2 cellular contexts compared by ENCODE assay signal in the genomic region with DNA sequence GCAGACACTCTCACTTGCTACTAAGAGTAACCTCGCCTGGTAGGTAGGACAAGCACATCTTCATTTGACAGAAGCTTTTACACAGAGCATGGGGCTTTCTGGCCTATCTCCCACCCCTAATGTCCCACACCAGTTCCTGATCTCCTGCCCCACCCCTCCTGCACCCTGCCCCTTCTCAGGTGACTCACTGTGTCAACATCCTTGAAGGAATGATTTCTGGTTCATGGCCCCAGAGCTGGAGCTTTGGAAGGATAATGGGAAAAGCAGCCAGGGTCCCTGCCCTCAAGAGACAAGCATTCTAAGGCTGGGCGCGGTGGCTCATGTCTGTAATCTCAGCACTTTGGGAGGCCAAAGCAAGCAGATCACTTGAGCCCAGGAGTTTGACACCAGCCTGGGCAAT.
TF ChIP-seq lines count a peak whose summit lies in the region.

No MANE protein-coding gene starts in this region.

TF ChIP-seq in A549, 52 proteins besides CTCF, POLR2A, EP300 and RAD21:
- TF ChIP-seq ZC3H11A (IDR thresholded peaks at IDR 0.05) (no peak), ZFP36 (IDR thresholded peaks at IDR 0.05; ENCODE audit: borderline replicate concordance, partially characterized antibody) (no peak), TP53 (CRISPR knock-in tag; IDR thresholded peaks at IDR 0.05) (no peak), FOXS1 (CRISPR knock-in tag; IDR thresholded peaks at IDR 0.05) (peak; percentile 55; the same call in 1 of the 2 replicates), RFX5 (IDR thresholded peaks at IDR 0.05) (peak; percentile 39; the same call in 1 of the 2 replicates), FOSB (CRISPR knock-in tag; IDR thresholded peaks at IDR 0.05) (no peak), CHD4 (IDR thresholded peaks at IDR 0.05; ENCODE audit: borderline replicate concordance) (no peak), FOSL2 (IDR thresholded peaks at IDR 0.05) (peak; percentile 45; the same call in 1 of the 2 replicates), FOSL2 (CRISPR knock-in tag; IDR thresholded peaks at IDR 0.05) (peak; percentile 87), ZSCAN20 (CRISPR knock-in tag; IDR thresholded peaks at IDR 0.05) (no peak), JUNB (IDR thresholded peaks at IDR 0.05) (peak; percentile 37; the same call in 1 of the 2 replicates)
- TF ChIP-seq, protein P1, sequence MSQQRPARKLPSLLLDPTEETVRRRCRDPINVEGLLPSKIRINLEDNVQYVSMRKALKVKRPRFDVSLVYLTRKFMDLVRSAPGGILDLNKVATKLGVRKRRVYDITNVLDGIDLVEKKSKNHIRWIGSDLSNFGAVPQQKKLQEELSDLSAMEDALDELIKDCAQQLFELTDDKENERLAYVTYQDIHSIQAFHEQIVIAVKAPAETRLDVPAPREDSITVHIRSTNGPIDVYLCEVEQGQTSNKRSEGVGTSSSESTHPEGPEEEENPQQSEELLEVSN (IDR thresholded peaks at IDR 0.05; ENCODE audit: borderline replicate concordance, low read depth) = no peak
- TF ChIP-seq, protein P2, sequence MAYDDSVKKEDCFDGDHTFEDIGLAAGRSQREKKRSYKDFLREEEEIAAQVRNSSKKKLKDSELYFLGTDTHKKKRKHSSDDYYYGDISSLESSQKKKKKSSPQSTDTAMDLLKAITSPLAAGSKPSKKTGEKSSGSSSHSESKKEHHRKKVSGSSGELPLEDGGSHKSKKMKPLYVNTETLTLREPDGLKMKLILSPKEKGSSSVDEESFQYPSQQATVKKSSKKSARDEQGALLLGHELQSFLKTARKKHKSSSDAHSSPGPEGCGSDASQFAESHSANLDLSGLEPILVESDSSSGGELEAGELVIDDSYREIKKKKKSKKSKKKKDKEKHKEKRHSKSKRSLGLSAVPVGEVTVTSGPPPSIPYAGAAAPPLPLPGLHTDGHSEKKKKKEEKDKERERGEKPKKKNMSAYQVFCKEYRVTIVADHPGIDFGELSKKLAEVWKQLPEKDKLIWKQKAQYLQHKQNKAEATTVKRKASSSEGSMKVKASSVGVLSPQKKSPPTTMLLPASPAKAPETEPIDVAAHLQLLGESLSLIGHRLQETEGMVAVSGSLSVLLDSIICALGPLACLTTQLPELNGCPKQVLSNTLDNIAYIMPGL (CRISPR knock-in tag; IDR thresholded peaks at IDR 0.05; ENCODE audit: borderline replicate concordance) = no peak
- TF ChIP-seq, protein P3, sequence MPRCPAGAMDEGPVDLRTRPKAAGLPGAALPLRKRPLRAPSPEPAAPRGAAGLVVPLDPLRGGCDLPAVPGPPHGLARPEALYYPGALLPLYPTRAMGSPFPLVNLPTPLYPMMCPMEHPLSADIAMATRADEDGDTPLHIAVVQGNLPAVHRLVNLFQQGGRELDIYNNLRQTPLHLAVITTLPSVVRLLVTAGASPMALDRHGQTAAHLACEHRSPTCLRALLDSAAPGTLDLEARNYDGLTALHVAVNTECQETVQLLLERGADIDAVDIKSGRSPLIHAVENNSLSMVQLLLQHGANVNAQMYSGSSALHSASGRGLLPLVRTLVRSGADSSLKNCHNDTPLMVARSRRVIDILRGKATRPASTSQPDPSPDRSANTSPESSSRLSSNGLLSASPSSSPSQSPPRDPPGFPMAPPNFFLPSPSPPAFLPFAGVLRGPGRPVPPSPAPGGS (IDR thresholded peaks at IDR 0.05) = no peak
- TF ChIP-seq, protein P4, sequence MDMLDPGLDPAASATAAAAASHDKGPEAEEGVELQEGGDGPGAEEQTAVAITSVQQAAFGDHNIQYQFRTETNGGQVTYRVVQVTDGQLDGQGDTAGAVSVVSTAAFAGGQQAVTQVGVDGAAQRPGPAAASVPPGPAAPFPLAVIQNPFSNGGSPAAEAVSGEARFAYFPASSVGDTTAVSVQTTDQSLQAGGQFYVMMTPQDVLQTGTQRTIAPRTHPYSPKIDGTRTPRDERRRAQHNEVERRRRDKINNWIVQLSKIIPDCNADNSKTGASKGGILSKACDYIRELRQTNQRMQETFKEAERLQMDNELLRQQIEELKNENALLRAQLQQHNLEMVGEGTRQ (IDR thresholded peaks at IDR 0.05) = no peak
- TF ChIP-seq, protein P5, sequence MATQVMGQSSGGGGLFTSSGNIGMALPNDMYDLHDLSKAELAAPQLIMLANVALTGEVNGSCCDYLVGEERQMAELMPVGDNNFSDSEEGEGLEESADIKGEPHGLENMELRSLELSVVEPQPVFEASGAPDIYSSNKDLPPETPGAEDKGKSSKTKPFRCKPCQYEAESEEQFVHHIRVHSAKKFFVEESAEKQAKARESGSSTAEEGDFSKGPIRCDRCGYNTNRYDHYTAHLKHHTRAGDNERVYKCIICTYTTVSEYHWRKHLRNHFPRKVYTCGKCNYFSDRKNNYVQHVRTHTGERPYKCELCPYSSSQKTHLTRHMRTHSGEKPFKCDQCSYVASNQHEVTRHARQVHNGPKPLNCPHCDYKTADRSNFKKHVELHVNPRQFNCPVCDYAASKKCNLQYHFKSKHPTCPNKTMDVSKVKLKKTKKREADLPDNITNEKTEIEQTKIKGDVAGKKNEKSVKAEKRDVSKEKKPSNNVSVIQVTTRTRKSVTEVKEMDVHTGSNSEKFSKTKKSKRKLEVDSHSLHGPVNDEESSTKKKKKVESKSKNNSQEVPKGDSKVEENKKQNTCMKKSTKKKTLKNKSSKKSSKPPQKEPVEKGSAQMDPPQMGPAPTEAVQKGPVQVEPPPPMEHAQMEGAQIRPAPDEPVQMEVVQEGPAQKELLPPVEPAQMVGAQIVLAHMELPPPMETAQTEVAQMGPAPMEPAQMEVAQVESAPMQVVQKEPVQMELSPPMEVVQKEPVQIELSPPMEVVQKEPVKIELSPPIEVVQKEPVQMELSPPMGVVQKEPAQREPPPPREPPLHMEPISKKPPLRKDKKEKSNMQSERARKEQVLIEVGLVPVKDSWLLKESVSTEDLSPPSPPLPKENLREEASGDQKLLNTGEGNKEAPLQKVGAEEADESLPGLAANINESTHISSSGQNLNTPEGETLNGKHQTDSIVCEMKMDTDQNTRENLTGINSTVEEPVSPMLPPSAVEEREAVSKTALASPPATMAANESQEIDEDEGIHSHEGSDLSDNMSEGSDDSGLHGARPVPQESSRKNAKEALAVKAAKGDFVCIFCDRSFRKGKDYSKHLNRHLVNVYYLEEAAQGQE (IDR thresholded peaks at IDR 0.05) = no peak
- TF ChIP-seq, protein P6, sequence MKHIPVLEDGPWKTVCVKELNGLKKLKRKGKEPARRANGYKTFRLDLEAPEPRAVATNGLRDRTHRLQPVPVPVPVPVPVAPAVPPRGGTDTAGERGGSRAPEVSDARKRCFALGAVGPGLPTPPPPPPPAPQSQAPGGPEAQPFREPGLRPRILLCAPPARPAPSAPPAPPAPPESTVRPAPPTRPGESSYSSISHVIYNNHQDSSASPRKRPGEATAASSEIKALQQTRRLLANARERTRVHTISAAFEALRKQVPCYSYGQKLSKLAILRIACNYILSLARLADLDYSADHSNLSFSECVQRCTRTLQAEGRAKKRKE (CRISPR knock-in tag; IDR thresholded peaks at IDR 0.05; ENCODE audit: low read depth) = no peak

TF ChIP-seq in HCT116, 20 proteins besides CTCF, POLR2A, EP300 and RAD21:
- TF ChIP-seq SP1 (IDR thresholded peaks at IDR 0.05; ENCODE audit: low read depth) = peak; percentile 85
- no peak for TF ChIP-seq EGR1 (IDR thresholded peaks at IDR 0.05; ENCODE audit: low read depth)
- TF ChIP-seq, protein P7, sequence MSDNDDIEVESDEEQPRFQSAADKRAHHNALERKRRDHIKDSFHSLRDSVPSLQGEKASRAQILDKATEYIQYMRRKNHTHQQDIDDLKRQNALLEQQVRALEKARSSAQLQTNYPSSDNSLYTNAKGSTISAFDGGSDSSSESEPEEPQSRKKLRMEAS (IDR thresholded peaks at IDR 0.05) = peak; percentile 50; the same call in 1 of the 2 replicates
- peak; percentile 86 for TF ChIP-seq JUND (IDR thresholded peaks at IDR 0.05)
- TF ChIP-seq CBX3 (IDR thresholded peaks at IDR 0.05; ENCODE audit: low read depth) = peak; percentile 59; the same call in 1 of the 2 replicates
- TF ChIP-seq SRF (IDR thresholded peaks at IDR 0.05; ENCODE audit: low read depth) = no peak
- peak; percentile 74 for TF ChIP-seq YY1 (IDR thresholded peaks at IDR 0.05; ENCODE audit: extremely low read depth, insufficient replicate concordance, low read depth, low read length)
- peak; percentile 87 for TF ChIP-seq FOSL1 (IDR thresholded peaks at IDR 0.05; ENCODE audit: low read depth)
- peak; percentile 43; the same call in 1 of the 2 replicates for TF ChIP-seq POLR2AphosphoS5 (IDR thresholded peaks at IDR 0.05; ENCODE audit: low read depth, low read length)
- TF ChIP-seq, protein P5 (IDR thresholded peaks at IDR 0.05; ENCODE audit: low read depth) = no peak
